10 cellular contexts compared by ENCODE assay signal in the genomic region with DNA sequence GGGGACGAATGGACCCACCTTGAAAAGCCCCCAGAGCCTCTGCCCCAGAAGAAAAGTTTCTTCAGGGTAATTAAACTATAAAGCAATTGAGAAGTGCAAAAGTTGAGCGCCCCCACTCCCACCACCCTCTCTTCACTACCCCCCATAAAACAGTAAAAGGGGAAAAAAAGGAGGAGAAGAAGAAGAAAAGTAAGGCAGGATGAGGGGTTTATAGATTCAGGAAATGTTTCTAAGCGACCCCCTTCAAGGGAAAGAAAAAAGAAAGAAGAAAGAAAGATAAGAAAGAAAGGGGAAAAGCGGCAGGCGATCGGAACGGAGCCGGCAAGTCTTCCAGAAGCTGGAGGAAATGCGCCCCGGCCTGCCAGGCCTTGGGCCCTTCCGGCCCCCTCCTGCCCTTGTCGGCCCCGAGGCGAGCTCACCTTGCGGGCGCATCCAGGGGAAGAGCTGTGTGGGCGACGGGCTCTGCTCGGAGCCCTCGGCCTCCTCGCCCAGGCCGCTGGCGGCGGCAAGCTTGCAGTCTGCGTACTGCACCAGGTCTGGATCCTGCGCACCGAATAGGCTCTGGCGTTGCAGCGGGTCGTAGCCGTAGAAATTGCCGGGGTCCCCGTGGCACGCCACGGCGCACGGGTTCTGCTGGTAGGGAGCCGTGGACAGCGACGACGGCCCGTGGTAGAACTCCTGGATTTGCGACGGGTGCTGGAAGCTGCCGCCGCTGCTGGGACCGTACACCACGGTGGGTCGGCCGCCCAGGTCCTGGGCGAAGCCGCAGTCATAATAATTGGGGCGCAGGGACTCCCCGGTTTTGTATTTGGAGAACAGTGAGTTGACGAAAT.
DNase-seq lines count a peak whose midpoint lies in the region; ATAC-seq lines count a peak whose summit lies in the region.
"Had no signal": no experiment of that assay in that cellular context is flagged by ENCODE, and none has a peak within 500 bp of the region (broad histone marks: within the 10 kb centered on the region; RNA-seq: fewer than 3 reads in every experiment).

No MANE protein-coding gene starts in this region.

- H3K27me3 ChIP-seq in iPS-15b (ENCODE audit: control insufficient read depth, insufficient read depth, low read length) = peaks cover 98% of the 10 kb centered on the region

- no peaks in the 10 kb centered on the region for H3K9me3 ChIP-seq in iPS-15b (ENCODE audit: control insufficient read depth, insufficient read depth, low read length)

- peak; percentile 20 for DNase-seq in NCI-H82 (lab: John Stamatoyannopoulos, UW)
- no peak for DNase-seq in NCI-H82 treated with DMSO at 0.1 percent for 48 hours (lab: John Stamatoyannopoulos, UW; ENCODE audit: unreplicated experiment)
- peak; percentile 29 for DNase-seq in activated CD4-positive, alpha-beta T cell treated with anti-CD3 and anti-CD28 coated beads, Interleukin-2, amount 50 U/mL, for 1 hour
- peak; percentile 30 for DNase-seq in stimulated activated naive CD8-positive, alpha-beta T cell treated with anti-CD3 and anti-CD28 coated beads, Interleukin-15, Interleukin-2, amounts not matched to agents 100 U/mL and 50 U/mL, for 24 hours
- DNase-seq in anterior cingulate cortex (lab: John Stamatoyannopoulos, UW) = no peak
- no peak for DNase-seq in substantia nigra (lab: John Stamatoyannopoulos, UW)
- DNase-seq: NCI-H1048 had no signal

- H3K36me3 ChIP-seq in iPS-15b (ENCODE audit: control insufficient read depth, insufficient read depth, low read length) = no peaks in the 10 kb centered on the region
- H3K36me3 ChIP-seq: BLaER1 treated with 17β-estradiol and CSF1 and Interleukin-3, amounts not matched to agents 10 nM and 100 nM had no signal

- no peak overlapping the region for H3K27ac ChIP-seq in substantia nigra (ENCODE audit: low read depth, low read length, poor library complexity, severe bottlenecking)
- H3K27ac ChIP-seq: BLaER1 treated with 17β-estradiol and CSF1 and Interleukin-3, amounts not matched to agents 10 nM and 100 nM had no signal

- ATAC-seq in stimulated activated naive CD8-positive, alpha-beta T cell treated with anti-CD3 and anti-CD28 coated beads, Interleukin-15, Interleukin-2, amounts not matched to agents 100 U/mL and 50 U/mL, for 24 hours = no peak
- no peak for ATAC-seq in HG03469 (IDR thresholded peaks at IDR 0.05; ENCODE audit: unreplicated experiment)

- peak overlapping the region; percentile 30 for H3K4me3 ChIP-seq in iPS-15b (ENCODE audit: low read depth, low read length)

- peaks cover 4% of the 10 kb centered on the region for H3K4me1 ChIP-seq in iPS-15b (ENCODE audit: control insufficient read depth, insufficient read depth, low read length)

- H3K9ac ChIP-seq in iPS-15b (ENCODE audit: low read depth, low read length) = no peak overlapping the region
- H3K9ac ChIP-seq: BLaER1 treated with 17β-estradiol and CSF1 and Interleukin-3, amounts not matched to agents 10 nM and 100 nM had no signal

Comparison
In these comparisons a context has a peak if more than half of its experiments do, and no peak if none do; other contexts are left out.
1. DNase-seq: peak in NCI-H82 (single experiment), activated CD4-positive, alpha-beta T cell treated with anti-CD3 and anti-CD28 coated beads, Interleukin-2, amount 50 U/mL, for 1 hour (single experiment) and stimulated activated naive CD8-positive, alpha-beta T cell treated with anti-CD3 and anti-CD28 coated beads, Interleukin-15, Interleukin-2, amounts not matched to agents 100 U/mL and 50 U/mL, for 24 hours (single experiment); none in NCI-H82 treated with DMSO at 0.1 percent for 48 hours (single experiment), anterior cingulate cortex (0 of 58) and substantia nigra (0 of 49).